8 cellular contexts compared by ENCODE assay signal in the genomic region with DNA sequence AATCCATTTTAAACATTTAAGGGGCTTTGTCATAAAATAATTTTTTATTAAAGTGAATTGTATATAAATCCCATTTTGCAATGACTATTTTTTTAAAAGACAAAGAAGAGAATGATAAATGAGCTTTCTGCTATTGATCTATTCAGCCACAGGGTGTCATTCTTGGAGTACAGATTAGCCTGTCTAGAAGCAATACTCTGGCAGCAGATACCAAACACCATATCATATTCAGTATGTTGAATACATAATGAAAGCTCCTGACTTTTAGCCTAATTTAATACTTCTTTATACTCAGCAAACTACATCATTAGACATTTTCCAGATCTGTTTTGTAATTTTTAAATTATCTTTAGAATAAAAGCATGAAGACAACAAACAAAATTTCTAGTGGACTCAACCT.
DNase-seq lines count a peak whose midpoint lies in the region; ATAC-seq and TF ChIP-seq lines count a peak whose summit lies in the region.

No MANE protein-coding gene starts in this region.

- no peak for TF ChIP-seq CTCF in NB4 (IDR thresholded peaks at IDR 0.05; ENCODE audit: low read depth, low read length)
- TF ChIP-seq CTCF in adrenal gland (IDR thresholded peaks at IDR 0.05), result peak; percentile 13 to 68 (median 54)
- TF ChIP-seq CTCF in vagina (IDR thresholded peaks at IDR 0.05), result peak in 2 of 3 experiments; percentile 31 to 41
- no peak; the same call in 1 of the 2 replicates for TF ChIP-seq CTCF in OCI-LY7 (conservative IDR thresholded peaks at IDR 0.05; ENCODE audit: low read length)

- H3K27ac ChIP-seq in adrenal gland, result no peak overlapping the region
- H3K27ac ChIP-seq in vagina, result no peak overlapping the region
- no peak overlapping the region for H3K27ac ChIP-seq in OCI-LY7 (ENCODE audit: low read depth, low read length, poor library complexity, severe bottlenecking)

- H3K27me3 ChIP-seq in adrenal gland (no peaks in the 10 kb centered on the region), vagina (no peaks in the 10 kb centered on the region), MG63 (no peaks in the 10 kb centered on the region)

- no peak overlapping the region for H3K4me3 Mint-ChIP-seq in T-helper 17 cell

- no peak overlapping the region for H2AFZ ChIP-seq in OCI-LY7 (ENCODE audit: low read length)

- no peak overlapping the region for H3K4me2 ChIP-seq in OCI-LY7 (ENCODE audit: low read length)

- H3K79me2 ChIP-seq in OCI-LY7 (ENCODE audit: insufficient read depth, low read depth, low read length), result no peaks in the 10 kb centered on the region

- no peaks in the 10 kb centered on the region for H3K36me3 Mint-ChIP-seq in T-helper 17 cell (ENCODE audit: low read depth)

- CTCF ChIA-PET in OCI-LY7 (lab: Charles Lee; ENCODE audit: unreplicated experiment), result no interaction called here

- H3K27ac Mint-ChIP-seq in T-helper 17 cell, result no peak overlapping the region

- no peak for ATAC-seq in T-helper 17 cell

- no peaks in the 10 kb centered on the region; the same call in 1 of the 2 replicates for H3K9me2 ChIP-seq in OCI-LY7 (ENCODE audit: insufficient read depth, low read length)

- no peaks in the 10 kb centered on the region for H3K36me3 ChIP-seq in adrenal gland (replicated peaks in 1 of 2)
- H3K36me3 ChIP-seq in vagina, result no peaks in the 10 kb centered on the region
- no peaks in the 10 kb centered on the region for H3K36me3 ChIP-seq in MG63
- H3K36me3 ChIP-seq in OCI-LY7 (ENCODE audit: insufficient read depth, low read length), result no peaks in the 10 kb centered on the region

- POLR2A ChIA-PET in OCI-LY7 (lab: Charles Lee), result no interaction called here

- DNase-seq in DMS114 treated with DMSO at 0.1 percent for 48 hours (lab: John Stamatoyannopoulos, UW; ENCODE audit: unreplicated experiment) (peak; percentile 94), NB4 (ENCODE audit: low read depth) (peak; percentile 20), adrenal gland (peak in 1 of 7 donors; percentile 2), iPS-NIHi11 (ENCODE audit: low spot score) (peak; percentile 18), vagina (ENCODE audit: extremely low spot score in 2 of 2) (no peak), MG63 (no peak), OCI-LY7 (ENCODE audit: low spot score) (no peak), T-helper 17 cell (no peak)

- intact Hi-C loops in adrenal gland (cut with DNase I) (loop anchor here in 1 of 2 donors (5.0 kb wide), 1 partner anchor 577 kb away; no protein-coding TSS in a partner anchor), vagina (cut with DNase I) (no loop called here), OCI-LY7 (cut with micrococcal nuclease; ENCODE audit: unreplicated experiment) (no loop called here)

- H3K27me3 Mint-ChIP-seq in T-helper 17 cell, result no peaks in the 10 kb centered on the region

- H3K4me1 ChIP-seq in adrenal gland (replicated peaks in 1 of 2), result no peaks in the 10 kb centered on the region
- H3K4me1 ChIP-seq in vagina, result no peaks in the 10 kb centered on the region
- no peaks in the 10 kb centered on the region for H3K4me1 ChIP-seq in OCI-LY7 (ENCODE audit: insufficient read depth, low read length, poor library complexity, severe bottlenecking)

- H3K4me1 Mint-ChIP-seq in T-helper 17 cell, result no peaks in the 10 kb centered on the region

- no peaks in the 10 kb centered on the region for H3K9me3 ChIP-seq in adrenal gland (replicated peaks in 1 of 3)
- no peaks in the 10 kb centered on the region for H3K9me3 ChIP-seq in vagina
- H3K9me3 ChIP-seq in MG63, result no peaks in the 10 kb centered on the region
- H3K9me3 ChIP-seq in OCI-LY7 (ENCODE audit: low read length), result no peaks in the 10 kb centered on the region
- H3K9me3 ChIP-seq in T-helper 17 cell (ENCODE audit: control insufficient read depth, low read length, poor library complexity, severe bottlenecking), result no peaks in the 10 kb centered on the region

- no peaks in the 10 kb centered on the region for H4K20me1 ChIP-seq in OCI-LY7 (ENCODE audit: insufficient read depth, low read length)

- no peak overlapping the region for H3K4me3 ChIP-seq in NB4 (ENCODE audit: low read depth, low read length)
- H3K4me3 ChIP-seq in adrenal gland, result no peak overlapping the region
- H3K4me3 ChIP-seq in vagina, result no peak overlapping the region
- no peak overlapping the region for H3K4me3 ChIP-seq in MG63
- H3K4me3 ChIP-seq in OCI-LY7 (ENCODE audit: low read depth, low read length, poor library complexity, severe bottlenecking), result no peak overlapping the region

- no TSS peak for BruUV-seq in OCI-LY7 (replicated peaks; lab: Mats Ljungman, UMichigan)

- TF ChIP-seq POLR2A in NB4 (IDR thresholded peaks at IDR 0.05; ENCODE audit: extremely low read depth, insufficient read length), result no peak
- no peak for TF ChIP-seq POLR2A in adrenal gland (IDR thresholded peaks at IDR 0.05)
- TF ChIP-seq POLR2A in vagina (IDR thresholded peaks at IDR 0.05), result no peak

Comparison
In these comparisons a context has a peak if more than half of its experiments do, and no peak if none do; other contexts are left out.
1. DNase-seq: peak in DMS114 treated with DMSO at 0.1 percent for 48 hours (single experiment), NB4 (single experiment) and iPS-NIHi11 (single experiment); none in vagina (0 of 2), MG63 (single experiment), OCI-LY7 (single experiment) and T-helper 17 cell (0 of 3).
2. CTCF ChIP-seq: peak in adrenal gland (6 of 6) and vagina (2 of 3); none in NB4 (single experiment) and OCI-LY7 (single experiment).